In the genomic region with DNA sequence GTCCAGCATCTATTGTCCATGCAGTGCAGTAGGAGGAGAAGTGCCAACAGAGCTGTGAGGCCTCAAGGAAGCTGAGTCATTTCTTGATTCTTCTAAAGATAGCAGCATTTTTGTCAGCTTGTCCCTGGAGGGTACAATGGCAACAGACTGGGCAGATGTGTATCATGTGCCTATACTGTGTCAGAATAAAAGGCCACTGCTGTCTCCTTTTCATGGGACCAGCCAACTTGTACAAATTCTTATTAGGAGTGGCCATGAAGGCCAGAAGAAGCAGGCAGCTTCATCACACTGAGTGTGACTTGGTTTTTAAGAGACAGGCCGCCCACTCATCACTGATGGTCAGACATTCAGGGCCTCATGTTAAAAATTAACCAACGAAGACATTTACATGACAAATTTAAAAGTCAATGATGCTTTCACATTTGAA, we compare ENCODE assay signal across 1 cellular context.
A peak's percentile ranks its signal among the peaks of the same experiment; 100 is the strongest.
TF ChIP-seq lines count a peak whose summit lies in the region.

No MANE protein-coding gene starts in this region.

TF ChIP-seq in GM12878, 131 proteins besides CTCF, POLR2A, EP300 and RAD21 (continued from another document and continues in another):
- TF ChIP-seq, protein P1, sequence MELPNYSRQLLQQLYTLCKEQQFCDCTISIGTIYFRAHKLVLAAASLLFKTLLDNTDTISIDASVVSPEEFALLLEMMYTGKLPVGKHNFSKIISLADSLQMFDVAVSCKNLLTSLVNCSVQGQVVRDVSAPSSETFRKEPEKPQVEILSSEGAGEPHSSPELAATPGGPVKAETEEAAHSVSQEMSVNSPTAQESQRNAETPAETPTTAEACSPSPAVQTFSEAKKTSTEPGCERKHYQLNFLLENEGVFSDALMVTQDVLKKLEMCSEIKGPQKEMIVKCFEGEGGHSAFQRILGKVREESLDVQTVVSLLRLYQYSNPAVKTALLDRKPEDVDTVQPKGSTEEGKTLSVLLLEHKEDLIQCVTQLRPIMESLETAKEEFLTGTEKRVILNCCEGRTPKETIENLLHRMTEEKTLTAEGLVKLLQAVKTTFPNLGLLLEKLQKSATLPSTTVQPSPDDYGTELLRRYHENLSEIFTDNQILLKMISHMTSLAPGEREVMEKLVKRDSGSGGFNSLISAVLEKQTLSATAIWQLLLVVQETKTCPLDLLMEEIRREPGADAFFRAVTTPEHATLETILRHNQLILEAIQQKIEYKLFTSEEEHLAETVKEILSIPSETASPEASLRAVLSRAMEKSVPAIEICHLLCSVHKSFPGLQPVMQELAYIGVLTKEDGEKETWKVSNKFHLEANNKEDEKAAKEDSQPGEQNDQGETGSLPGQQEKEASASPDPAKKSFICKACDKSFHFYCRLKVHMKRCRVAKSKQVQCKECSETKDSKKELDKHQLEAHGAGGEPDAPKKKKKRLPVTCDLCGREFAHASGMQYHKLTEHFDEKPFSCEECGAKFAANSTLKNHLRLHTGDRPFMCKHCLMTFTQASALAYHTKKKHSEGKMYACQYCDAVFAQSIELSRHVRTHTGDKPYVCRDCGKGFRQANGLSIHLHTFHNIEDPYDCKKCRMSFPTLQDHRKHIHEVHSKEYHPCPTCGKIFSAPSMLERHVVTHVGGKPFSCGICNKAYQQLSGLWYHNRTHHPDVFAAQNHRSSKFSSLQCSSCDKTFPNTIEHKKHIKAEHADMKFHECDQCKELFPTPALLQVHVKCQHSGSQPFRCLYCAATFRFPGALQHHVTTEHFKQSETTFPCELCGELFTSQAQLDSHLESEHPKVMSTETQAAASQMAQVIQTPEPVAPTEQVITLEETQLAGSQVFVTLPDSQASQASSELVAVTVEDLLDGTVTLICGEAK (IDR thresholded peaks at IDR 0.05; ENCODE audit: borderline replicate concordance), result no peak
- TF ChIP-seq RAD51 (IDR thresholded peaks at IDR 0.05) (peak; percentile 71), KLF5 (IDR thresholded peaks at IDR 0.05; ENCODE audit: partially characterized antibody) (peak; percentile 64), MEF2B (IDR thresholded peaks at IDR 0.05; ENCODE audit: partially characterized antibody, poor library complexity, severe bottlenecking) (peak; percentile 98), ZNF217 (IDR thresholded peaks at IDR 0.05) (no peak; the same call in 1 of the 2 replicates), TCF12 (IDR thresholded peaks at IDR 0.05; ENCODE audit: low read depth, low read length) (no peak), YBX1 (IDR thresholded peaks at IDR 0.05) (no peak), NR2C2 (IDR thresholded peaks at IDR 0.05; ENCODE audit: borderline replicate concordance, control insufficient read depth, insufficient read length, low read depth) (no peak), MTA2 (IDR thresholded peaks at IDR 0.05; ENCODE audit: low read depth) (peak; percentile 87), BACH1 (IDR thresholded peaks at IDR 0.05; ENCODE audit: borderline replicate concordance) (peak; percentile 59; the same call in 1 of the 2 replicates), HDGF (IDR thresholded peaks at IDR 0.05) (no peak), RCOR1 (conservative IDR thresholded peaks at IDR 0.05; ENCODE audit: low read depth, low read length) (0 out of 2 replicates have a peak, but pooled peaks have one; percentile 4), JUND (IDR thresholded peaks at IDR 0.05; ENCODE audit: low read depth, low read length) (peak; percentile 88; the same call in 1 of the 2 replicates), SUPT20H (IDR thresholded peaks at IDR 0.05; ENCODE audit: borderline replicate concordance, control insufficient read depth, low read depth, low read length) (no peak), ZNF207 (IDR thresholded peaks at IDR 0.05; ENCODE audit: borderline replicate concordance) (peak; percentile 54; the same call in 1 of the 2 replicates), ZZZ3 (IDR thresholded peaks at IDR 0.05; ENCODE audit: control insufficient read depth, insufficient read length, low read depth) (no peak), IKZF2 (IDR thresholded peaks at IDR 0.05) (peak; percentile 77 to 83; a peak in 3 of 4 replicates), YY1 (IDR thresholded peaks at IDR 0.05; ENCODE audit: low read depth, low read length) (no peak), NR2F1 (conservative IDR thresholded peaks at IDR 0.05) (peak; percentile 31), CHD4 (IDR thresholded peaks at IDR 0.05) (no peak), IKZF1 (conservative IDR thresholded peaks at IDR 0.05) (peak; percentile 82), LARP7 (IDR thresholded peaks at IDR 0.05) (no peak), SPI1 (IDR thresholded peaks at IDR 0.05; ENCODE audit: borderline replicate concordance, insufficient read depth, low read depth, low read length) (no peak), KDM1A (IDR thresholded peaks at IDR 0.05; ENCODE audit: borderline replicate concordance) (no peak), GATAD2B (conservative IDR thresholded peaks at IDR 0.05; ENCODE audit: low read depth) (peak; percentile 84), STAT3 (IDR thresholded peaks at IDR 0.05; ENCODE audit: low read depth, low read length) (no peak), GABPA (IDR thresholded peaks at IDR 0.05; ENCODE audit: low read depth) (no peak), MXI1 (IDR thresholded peaks at IDR 0.05; ENCODE audit: low read depth, low read length) (no peak), SMAD1 (IDR thresholded peaks at IDR 0.05; ENCODE audit: low read depth, partially characterized antibody) (peak; percentile 42), ASH2L (IDR thresholded peaks at IDR 0.05; ENCODE audit: borderline replicate concordance, low read depth) (no peak)
- TF ChIP-seq, protein P2, sequence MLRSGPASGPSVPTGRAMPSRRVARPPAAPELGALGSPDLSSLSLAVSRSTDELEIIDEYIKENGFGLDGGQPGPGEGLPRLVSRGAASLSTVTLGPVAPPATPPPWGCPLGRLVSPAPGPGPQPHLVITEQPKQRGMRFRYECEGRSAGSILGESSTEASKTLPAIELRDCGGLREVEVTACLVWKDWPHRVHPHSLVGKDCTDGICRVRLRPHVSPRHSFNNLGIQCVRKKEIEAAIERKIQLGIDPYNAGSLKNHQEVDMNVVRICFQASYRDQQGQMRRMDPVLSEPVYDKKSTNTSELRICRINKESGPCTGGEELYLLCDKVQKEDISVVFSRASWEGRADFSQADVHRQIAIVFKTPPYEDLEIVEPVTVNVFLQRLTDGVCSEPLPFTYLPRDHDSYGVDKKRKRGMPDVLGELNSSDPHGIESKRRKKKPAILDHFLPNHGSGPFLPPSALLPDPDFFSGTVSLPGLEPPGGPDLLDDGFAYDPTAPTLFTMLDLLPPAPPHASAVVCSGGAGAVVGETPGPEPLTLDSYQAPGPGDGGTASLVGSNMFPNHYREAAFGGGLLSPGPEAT (IDR thresholded peaks at IDR 0.05; ENCODE audit: low read depth), result peak; percentile 79
- TF ChIP-seq, protein P3, sequence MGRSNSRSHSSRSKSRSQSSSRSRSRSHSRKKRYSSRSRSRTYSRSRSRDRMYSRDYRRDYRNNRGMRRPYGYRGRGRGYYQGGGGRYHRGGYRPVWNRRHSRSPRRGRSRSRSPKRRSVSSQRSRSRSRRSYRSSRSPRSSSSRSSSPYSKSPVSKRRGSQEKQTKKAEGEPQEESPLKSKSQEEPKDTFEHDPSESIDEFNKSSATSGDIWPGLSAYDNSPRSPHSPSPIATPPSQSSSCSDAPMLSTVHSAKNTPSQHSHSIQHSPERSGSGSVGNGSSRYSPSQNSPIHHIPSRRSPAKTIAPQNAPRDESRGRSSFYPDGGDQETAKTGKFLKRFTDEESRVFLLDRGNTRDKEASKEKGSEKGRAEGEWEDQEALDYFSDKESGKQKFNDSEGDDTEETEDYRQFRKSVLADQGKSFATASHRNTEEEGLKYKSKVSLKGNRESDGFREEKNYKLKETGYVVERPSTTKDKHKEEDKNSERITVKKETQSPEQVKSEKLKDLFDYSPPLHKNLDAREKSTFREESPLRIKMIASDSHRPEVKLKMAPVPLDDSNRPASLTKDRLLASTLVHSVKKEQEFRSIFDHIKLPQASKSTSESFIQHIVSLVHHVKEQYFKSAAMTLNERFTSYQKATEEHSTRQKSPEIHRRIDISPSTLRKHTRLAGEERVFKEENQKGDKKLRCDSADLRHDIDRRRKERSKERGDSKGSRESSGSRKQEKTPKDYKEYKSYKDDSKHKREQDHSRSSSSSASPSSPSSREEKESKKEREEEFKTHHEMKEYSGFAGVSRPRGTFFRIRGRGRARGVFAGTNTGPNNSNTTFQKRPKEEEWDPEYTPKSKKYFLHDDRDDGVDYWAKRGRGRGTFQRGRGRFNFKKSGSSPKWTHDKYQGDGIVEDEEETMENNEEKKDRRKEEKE (IDR thresholded peaks at IDR 0.05), result no peak
- TF ChIP-seq, protein P4, sequence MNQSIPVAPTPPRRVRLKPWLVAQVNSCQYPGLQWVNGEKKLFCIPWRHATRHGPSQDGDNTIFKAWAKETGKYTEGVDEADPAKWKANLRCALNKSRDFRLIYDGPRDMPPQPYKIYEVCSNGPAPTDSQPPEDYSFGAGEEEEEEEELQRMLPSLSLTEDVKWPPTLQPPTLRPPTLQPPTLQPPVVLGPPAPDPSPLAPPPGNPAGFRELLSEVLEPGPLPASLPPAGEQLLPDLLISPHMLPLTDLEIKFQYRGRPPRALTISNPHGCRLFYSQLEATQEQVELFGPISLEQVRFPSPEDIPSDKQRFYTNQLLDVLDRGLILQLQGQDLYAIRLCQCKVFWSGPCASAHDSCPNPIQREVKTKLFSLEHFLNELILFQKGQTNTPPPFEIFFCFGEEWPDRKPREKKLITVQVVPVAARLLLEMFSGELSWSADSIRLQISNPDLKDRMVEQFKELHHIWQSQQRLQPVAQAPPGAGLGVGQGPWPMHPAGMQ (IDR thresholded peaks at IDR 0.05; ENCODE audit: borderline replicate concordance), result no peak
- TF ChIP-seq, protein P5, sequence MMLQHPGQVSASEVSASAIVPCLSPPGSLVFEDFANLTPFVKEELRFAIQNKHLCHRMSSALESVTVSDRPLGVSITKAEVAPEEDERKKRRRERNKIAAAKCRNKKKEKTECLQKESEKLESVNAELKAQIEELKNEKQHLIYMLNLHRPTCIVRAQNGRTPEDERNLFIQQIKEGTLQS (IDR thresholded peaks at IDR 0.05; ENCODE audit: borderline replicate concordance, extremely low read depth, low read depth, low read length), result no peak
- TF ChIP-seq, protein P6, sequence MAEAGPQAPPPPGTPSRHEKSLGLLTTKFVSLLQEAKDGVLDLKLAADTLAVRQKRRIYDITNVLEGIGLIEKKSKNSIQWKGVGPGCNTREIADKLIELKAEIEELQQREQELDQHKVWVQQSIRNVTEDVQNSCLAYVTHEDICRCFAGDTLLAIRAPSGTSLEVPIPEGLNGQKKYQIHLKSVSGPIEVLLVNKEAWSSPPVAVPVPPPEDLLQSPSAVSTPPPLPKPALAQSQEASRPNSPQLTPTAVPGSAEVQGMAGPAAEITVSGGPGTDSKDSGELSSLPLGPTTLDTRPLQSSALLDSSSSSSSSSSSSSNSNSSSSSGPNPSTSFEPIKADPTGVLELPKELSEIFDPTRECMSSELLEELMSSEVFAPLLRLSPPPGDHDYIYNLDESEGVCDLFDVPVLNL (IDR thresholded peaks at IDR 0.05; ENCODE audit: low read depth, low read length), result no peak
- TF ChIP-seq, protein P7, sequence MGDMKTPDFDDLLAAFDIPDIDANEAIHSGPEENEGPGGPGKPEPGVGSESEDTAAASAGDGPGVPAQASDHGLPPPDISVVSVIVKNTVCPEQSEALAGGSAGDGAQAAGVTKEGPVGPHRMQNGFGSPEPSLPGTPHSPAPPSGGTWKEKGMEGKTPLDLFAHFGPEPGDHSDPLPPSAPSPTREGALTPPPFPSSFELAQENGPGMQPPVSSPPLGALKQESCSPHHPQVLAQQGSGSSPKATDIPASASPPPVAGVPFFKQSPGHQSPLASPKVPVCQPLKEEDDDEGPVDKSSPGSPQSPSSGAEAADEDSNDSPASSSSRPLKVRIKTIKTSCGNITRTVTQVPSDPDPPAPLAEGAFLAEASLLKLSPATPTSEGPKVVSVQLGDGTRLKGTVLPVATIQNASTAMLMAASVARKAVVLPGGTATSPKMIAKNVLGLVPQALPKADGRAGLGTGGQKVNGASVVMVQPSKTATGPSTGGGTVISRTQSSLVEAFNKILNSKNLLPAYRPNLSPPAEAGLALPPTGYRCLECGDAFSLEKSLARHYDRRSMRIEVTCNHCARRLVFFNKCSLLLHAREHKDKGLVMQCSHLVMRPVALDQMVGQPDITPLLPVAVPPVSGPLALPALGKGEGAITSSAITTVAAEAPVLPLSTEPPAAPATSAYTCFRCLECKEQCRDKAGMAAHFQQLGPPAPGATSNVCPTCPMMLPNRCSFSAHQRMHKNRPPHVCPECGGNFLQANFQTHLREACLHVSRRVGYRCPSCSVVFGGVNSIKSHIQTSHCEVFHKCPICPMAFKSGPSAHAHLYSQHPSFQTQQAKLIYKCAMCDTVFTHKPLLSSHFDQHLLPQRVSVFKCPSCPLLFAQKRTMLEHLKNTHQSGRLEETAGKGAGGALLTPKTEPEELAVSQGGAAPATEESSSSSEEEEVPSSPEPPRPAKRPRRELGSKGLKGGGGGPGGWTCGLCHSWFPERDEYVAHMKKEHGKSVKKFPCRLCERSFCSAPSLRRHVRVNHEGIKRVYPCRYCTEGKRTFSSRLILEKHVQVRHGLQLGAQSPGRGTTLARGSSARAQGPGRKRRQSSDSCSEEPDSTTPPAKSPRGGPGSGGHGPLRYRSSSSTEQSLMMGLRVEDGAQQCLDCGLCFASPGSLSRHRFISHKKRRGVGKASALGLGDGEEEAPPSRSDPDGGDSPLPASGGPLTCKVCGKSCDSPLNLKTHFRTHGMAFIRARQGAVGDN (IDR thresholded peaks at IDR 0.05), result peak; percentile 58
- TF ChIP-seq, protein P8, sequence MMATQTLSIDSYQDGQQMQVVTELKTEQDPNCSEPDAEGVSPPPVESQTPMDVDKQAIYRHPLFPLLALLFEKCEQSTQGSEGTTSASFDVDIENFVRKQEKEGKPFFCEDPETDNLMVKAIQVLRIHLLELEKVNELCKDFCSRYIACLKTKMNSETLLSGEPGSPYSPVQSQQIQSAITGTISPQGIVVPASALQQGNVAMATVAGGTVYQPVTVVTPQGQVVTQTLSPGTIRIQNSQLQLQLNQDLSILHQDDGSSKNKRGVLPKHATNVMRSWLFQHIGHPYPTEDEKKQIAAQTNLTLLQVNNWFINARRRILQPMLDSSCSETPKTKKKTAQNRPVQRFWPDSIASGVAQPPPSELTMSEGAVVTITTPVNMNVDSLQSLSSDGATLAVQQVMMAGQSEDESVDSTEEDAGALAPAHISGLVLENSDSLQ (IDR thresholded peaks at IDR 0.05), result peak; percentile 12; the same call in 1 of the 2 replicates
- TF ChIP-seq, protein P9, sequence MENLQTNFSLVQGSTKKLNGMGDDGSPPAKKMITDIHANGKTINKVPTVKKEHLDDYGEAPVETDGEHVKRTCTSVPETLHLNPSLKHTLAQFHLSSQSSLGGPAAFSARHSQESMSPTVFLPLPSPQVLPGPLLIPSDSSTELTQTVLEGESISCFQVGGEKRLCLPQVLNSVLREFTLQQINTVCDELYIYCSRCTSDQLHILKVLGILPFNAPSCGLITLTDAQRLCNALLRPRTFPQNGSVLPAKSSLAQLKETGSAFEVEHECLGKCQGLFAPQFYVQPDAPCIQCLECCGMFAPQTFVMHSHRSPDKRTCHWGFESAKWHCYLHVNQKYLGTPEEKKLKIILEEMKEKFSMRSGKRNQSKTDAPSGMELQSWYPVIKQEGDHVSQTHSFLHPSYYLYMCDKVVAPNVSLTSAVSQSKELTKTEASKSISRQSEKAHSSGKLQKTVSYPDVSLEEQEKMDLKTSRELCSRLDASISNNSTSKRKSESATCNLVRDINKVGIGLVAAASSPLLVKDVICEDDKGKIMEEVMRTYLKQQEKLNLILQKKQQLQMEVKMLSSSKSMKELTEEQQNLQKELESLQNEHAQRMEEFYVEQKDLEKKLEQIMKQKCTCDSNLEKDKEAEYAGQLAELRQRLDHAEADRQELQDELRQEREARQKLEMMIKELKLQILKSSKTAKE (IDR thresholded peaks at IDR 0.05; ENCODE audit: low read depth, poor library complexity, severe bottlenecking), result peak; percentile 68
